In genomic region chr1:101196668-101197067, GRCh38 we compare ENCODE assay signal across 1 cellular context.
TF ChIP-seq lines count a peak whose summit lies in the region.

No MANE protein-coding gene starts in this region.

TF ChIP-seq in endothelial cell of umbilical vein, 7 proteins besides CTCF, POLR2A, EP300 and RAD21:
- TF ChIP-seq GATA2 (IDR thresholded peaks at IDR 0.05; ENCODE audit: insufficient read depth, insufficient read length, low read depth, low read length) (no peak), MYC (IDR thresholded peaks at IDR 0.05; ENCODE audit: low read depth, low read length) (no peak), EZH2 (IDR thresholded peaks at IDR 0.05; ENCODE audit: borderline replicate concordance, low read depth, low read length, severe bottlenecking) (no peak), MAX (IDR thresholded peaks at IDR 0.05; ENCODE audit: insufficient read depth, insufficient read length) (no peak), JUN (IDR thresholded peaks at IDR 0.05; ENCODE audit: borderline replicate concordance, insufficient read depth, insufficient read length, low read depth) (no peak), FOS (IDR thresholded peaks at IDR 0.05; ENCODE audit: borderline replicate concordance, insufficient read depth, low read length) (no peak), POLR2AphosphoS5 (IDR thresholded peaks at IDR 0.05; ENCODE audit: insufficient read depth, low read depth, low read length) (no peak)
